In genomic region chr21:41593784-41594138, GRCh38 we compare ENCODE assay signal across 24 cellular contexts.
DNase-seq lines count a peak whose midpoint lies in the region; ATAC-seq and TF ChIP-seq lines count a peak whose summit lies in the region.
"Had no signal": no experiment of that assay in that cellular context is flagged by ENCODE, and none has a peak within 500 bp of the region (broad histone marks: within the 10 kb centered on the region; RNA-seq: fewer than 3 reads in every experiment).

No MANE protein-coding gene starts in this region.

- H3K27me3 Mint-ChIP-seq in GM23338 (ENCODE audit: insufficient read depth, low read depth, poor library complexity) = peaks cover 17% of the 10 kb centered on the region
- peaks cover 4% of the 10 kb centered on the region for H3K27me3 Mint-ChIP-seq in activated CD4-positive, alpha-beta memory T cell treated with anti-CD3 and anti-CD28 coated beads for 36 hours

- DNase-seq in GM23338 (ENCODE audit: low spot score) (no peak), colonic mucosa (peak; percentile 47), lower lobe of right lung (no peak), stomach (peak; percentile 83), inferior parietal cortex (ENCODE audit: extremely low spot score) (no peak), UCSD-AML1 (lab: John Stamatoyannopoulos, UW; ENCODE audit: unreplicated experiment) (no peak)
- DNase-seq in activated CD4-positive, alpha-beta memory T cell treated with anti-CD3 and anti-CD28 coated beads for 36 hours = no peak
- DNase-seq in activated naive CD4-positive, alpha-beta T cell treated with anti-CD3 and anti-CD28 coated beads, Interleukin-2, amount 50 U/mL, for 72 hours (ENCODE audit: low spot score in 2 of 2) = no peak
- DNase-seq: activated B cell treated with CpG ODN at 0.5 μM for 24 hours; activated CD4-positive, alpha-beta T cell treated with anti-CD3 and anti-CD28 coated beads, Interleukin-2, amount 50 U/mL, for 1 hour; foreskin keratinocyte; immature natural killer cell; NCI-H1105; NCI-H187 treated with DMSO at 0.1 percent for 48 hours; NCI-H524 treated with DMSO at 0.1 percent for 48 hours; ovary; spleen; T1000; uterus had no signal

- H3K36me3 Mint-ChIP-seq in GM23338 (ENCODE audit: low read depth) = peaks cover 4% of the 10 kb centered on the region; the same call in 2 of the 3 replicates
- H3K36me3 Mint-ChIP-seq in activated CD4-positive, alpha-beta memory T cell treated with anti-CD3 and anti-CD28 coated beads for 36 hours = no peaks in the 10 kb centered on the region
- peaks cover 0 to 4% of the 10 kb centered on the region in 2 donors for H3K36me3 Mint-ChIP-seq in activated naive CD4-positive, alpha-beta T cell treated with anti-CD3 and anti-CD28 coated beads, Interleukin-2, amount 50 U/mL, for 72 hours
- H3K36me3 Mint-ChIP-seq: activated naive CD4-positive, alpha-beta T cell treated with anti-CD3 and anti-CD28 coated beads, Interleukin-2, amount 50 U/mL, for 24 hours; immature natural killer cell had no signal

- no peak overlapping the region for H3K4me3 Mint-ChIP-seq in GM23338
- no peak overlapping the region for H3K4me3 Mint-ChIP-seq in activated CD4-positive, alpha-beta memory T cell treated with anti-CD3 and anti-CD28 coated beads for 36 hours
- H3K4me3 Mint-ChIP-seq: activated B cell treated with CpG ODN at 0.5 μM for 24 hours; activated naive CD4-positive, alpha-beta T cell treated with anti-CD3 and anti-CD28 coated beads, Interleukin-2, amount 50 U/mL, for 24 hours; immature natural killer cell had no signal

- H4K20me1 ChIP-seq in GM23338 (replicated peaks; ENCODE audit: insufficient read depth) = no peaks in the 10 kb centered on the region

- H3K36me3 ChIP-seq in GM23338 (ENCODE audit: insufficient read depth) = no peaks in the 10 kb centered on the region
- no peaks in the 10 kb centered on the region for H3K36me3 ChIP-seq in colonic mucosa
- no peaks in the 10 kb centered on the region for H3K36me3 ChIP-seq in lower lobe of right lung
- no peaks in the 10 kb centered on the region for H3K36me3 ChIP-seq in stomach
- H3K36me3 ChIP-seq: esophagus muscularis mucosa, ovary, right atrium auricular region, spleen, uterus had no signal

- H3K9me2 ChIP-seq in GM23338 (ENCODE audit: insufficient read depth) = 0 out of 2 replicates have a peak, but pooled peaks cover 3% of the 10 kb centered on the region

- H3K27me3 ChIP-seq in GM23338 (ENCODE audit: insufficient read depth) (no peaks in the 10 kb centered on the region), colonic mucosa (no peaks in the 10 kb centered on the region), lower lobe of right lung (ENCODE audit: low read depth) (peaks cover 4% of the 10 kb centered on the region), stomach (peaks cover 0 to 9% (median 0%) of the 10 kb centered on the region in 3 donors)
- H3K27me3 ChIP-seq: ovary, right atrium auricular region, uterus had no signal

- no peak overlapping the region for H3K27ac Mint-ChIP-seq in GM23338
- no peak overlapping the region for H3K27ac Mint-ChIP-seq in activated CD4-positive, alpha-beta memory T cell treated with anti-CD3 and anti-CD28 coated beads for 36 hours
- H3K27ac Mint-ChIP-seq in activated naive CD4-positive, alpha-beta T cell treated with anti-CD3 and anti-CD28 coated beads, Interleukin-2, amount 50 U/mL, for 72 hours = no peak overlapping the region
- H3K27ac Mint-ChIP-seq: activated B cell treated with CpG ODN at 0.5 μM for 24 hours; activated naive CD4-positive, alpha-beta T cell treated with anti-CD3 and anti-CD28 coated beads, Interleukin-2, amount 50 U/mL, for 24 hours; immature natural killer cell had no signal

- no peaks in the 10 kb centered on the region for H3F3A ChIP-seq in GM23338 (replicated peaks; ENCODE audit: low read depth)

- no peak overlapping the region for H3K9ac ChIP-seq in colonic mucosa (ENCODE audit: low read depth in 2 of 2, low read length in 2 of 2)

- CTCF ChIA-PET in activated CD4-positive, alpha-beta memory T cell treated with anti-CD3 and anti-CD28 coated beads for 36 hours (lab: Charles Lee) = no interaction called here

- intact Hi-C loops in colonic mucosa (cut with DNase I) = no loop called here
- intact Hi-C loops in lower lobe of right lung (cut with DNase I) = no loop called here
- intact Hi-C loops in stomach (cut with DNase I; ENCODE audit: low total_unique reads) = no loop called here
- intact Hi-C loops in activated CD4-positive, alpha-beta memory T cell treated with anti-CD3 and anti-CD28 coated beads for 36 hours (cut with micrococcal nuclease) = no loop called here

- H3K79me2 ChIP-seq in GM23338 (replicated peaks; ENCODE audit: insufficient read depth) = no peaks in the 10 kb centered on the region

- POLR2A ChIA-PET in activated CD4-positive, alpha-beta memory T cell treated with anti-CD3 and anti-CD28 coated beads for 36 hours (lab: Charles Lee) = no interaction called here

- H3K4me3 ChIP-seq in GM23338 (no peak overlapping the region), colonic mucosa (no peak overlapping the region), lower lobe of right lung (no peak overlapping the region), stomach (no peak overlapping the region)
- H3K4me3 ChIP-seq: esophagus muscularis mucosa, K562, ovary, right atrium auricular region, spleen, uterus had no signal

- peaks cover 20% of the 10 kb centered on the region for H3K4me1 Mint-ChIP-seq in GM23338
- no peaks in the 10 kb centered on the region for H3K4me1 Mint-ChIP-seq in activated CD4-positive, alpha-beta memory T cell treated with anti-CD3 and anti-CD28 coated beads for 36 hours (ENCODE audit: low read depth)
- H3K4me1 Mint-ChIP-seq: activated B cell treated with CpG ODN at 0.5 μM for 24 hours; activated naive CD4-positive, alpha-beta T cell treated with anti-CD3 and anti-CD28 coated beads, Interleukin-2, amount 50 U/mL, for 24 hours; immature natural killer cell had no signal

- ATAC-seq in GM23338 (peak; percentile 55), lower lobe of right lung (peak; percentile 86 to 95)
- no peak for ATAC-seq in activated naive CD4-positive, alpha-beta T cell treated with anti-CD3 and anti-CD28 coated beads, Interleukin-2, amount 50 U/mL, for 72 hours
- ATAC-seq: foreskin keratinocyte, K562 had no signal

- TF ChIP-seq EP300 in stomach (IDR thresholded peaks at IDR 0.05) = no peak

- H3K9me3 Mint-ChIP-seq in GM23338 = peaks cover 4% of the 10 kb centered on the region; the same call in 2 of the 3 replicates
- peaks cover 3% of the 10 kb centered on the region for H3K9me3 Mint-ChIP-seq in activated CD4-positive, alpha-beta memory T cell treated with anti-CD3 and anti-CD28 coated beads for 36 hours
- no peaks in the 10 kb centered on the region for H3K9me3 Mint-ChIP-seq in activated naive CD4-positive, alpha-beta T cell treated with anti-CD3 and anti-CD28 coated beads, Interleukin-2, amount 50 U/mL, for 72 hours
- H3K9me3 Mint-ChIP-seq: activated naive CD4-positive, alpha-beta T cell treated with anti-CD3 and anti-CD28 coated beads, Interleukin-2, amount 50 U/mL, for 24 hours had no signal

- TF ChIP-seq CTCF in GM23338 (conservative IDR thresholded peaks at IDR 0.05; ENCODE audit: low read depth in 2 of 2) (no peak), colonic mucosa (IDR thresholded peaks at IDR 0.05) (no peak), lower lobe of right lung (IDR thresholded peaks at IDR 0.05) (no peak), stomach (IDR thresholded peaks at IDR 0.05) (no peak)

- H2AFZ ChIP-seq in GM23338 = no peak overlapping the region

- no peak for TF ChIP-seq POLR2A in stomach (IDR thresholded peaks at IDR 0.05)

- peak overlapping the region; percentile 50 for H3K4me2 ChIP-seq in GM23338

- H3K27ac ChIP-seq in GM23338 (ENCODE audit: low read depth) (no peak overlapping the region), colonic mucosa (no peak overlapping the region), lower lobe of right lung (peak overlapping the region; percentile 76), stomach (peak overlapping the region; percentile 73 to 86 (median 79))
- H3K27ac ChIP-seq: C4-2B, esophagus muscularis mucosa, foreskin keratinocyte, ovary, right atrium auricular region, spleen, uterus had no signal

- H3K4me1 ChIP-seq in GM23338 (ENCODE audit: insufficient read depth) (peaks cover 23% of the 10 kb centered on the region), colonic mucosa (no peaks in the 10 kb centered on the region), lower lobe of right lung (peaks cover 14% of the 10 kb centered on the region), stomach (peaks cover 16 to 39% (median 18%) of the 10 kb centered on the region in 4 donors)
- H3K4me1 ChIP-seq: esophagus muscularis mucosa, foreskin keratinocyte, right atrium auricular region, spleen, uterus had no signal

- 24 to 50% (median 37%) methylated on average over 4 of the region's 4 CpGs for WGBS in stomach, 5 donors

- no peaks in the 10 kb centered on the region for H3K9me3 ChIP-seq in colonic mucosa
- no peaks in the 10 kb centered on the region for H3K9me3 ChIP-seq in lower lobe of right lung
- peaks cover 0 to 7% (median 0%) of the 10 kb centered on the region in 4 donors for H3K9me3 ChIP-seq in stomach
- H3K9me3 ChIP-seq: esophagus muscularis mucosa, ovary, right atrium auricular region, uterus had no signal

TF ChIP-seq in GM23338, 12 proteins besides CTCF, POLR2A, EP300 and RAD21 (continues in another document):
- no peak for TF ChIP-seq JUNB (IDR thresholded peaks at IDR 0.05; ENCODE audit: unreplicated experiment)
- no peak for TF ChIP-seq EZH2phosphoT487 (IDR thresholded peaks at IDR 0.05; ENCODE audit: unreplicated experiment)
- TF ChIP-seq, protein P1, sequence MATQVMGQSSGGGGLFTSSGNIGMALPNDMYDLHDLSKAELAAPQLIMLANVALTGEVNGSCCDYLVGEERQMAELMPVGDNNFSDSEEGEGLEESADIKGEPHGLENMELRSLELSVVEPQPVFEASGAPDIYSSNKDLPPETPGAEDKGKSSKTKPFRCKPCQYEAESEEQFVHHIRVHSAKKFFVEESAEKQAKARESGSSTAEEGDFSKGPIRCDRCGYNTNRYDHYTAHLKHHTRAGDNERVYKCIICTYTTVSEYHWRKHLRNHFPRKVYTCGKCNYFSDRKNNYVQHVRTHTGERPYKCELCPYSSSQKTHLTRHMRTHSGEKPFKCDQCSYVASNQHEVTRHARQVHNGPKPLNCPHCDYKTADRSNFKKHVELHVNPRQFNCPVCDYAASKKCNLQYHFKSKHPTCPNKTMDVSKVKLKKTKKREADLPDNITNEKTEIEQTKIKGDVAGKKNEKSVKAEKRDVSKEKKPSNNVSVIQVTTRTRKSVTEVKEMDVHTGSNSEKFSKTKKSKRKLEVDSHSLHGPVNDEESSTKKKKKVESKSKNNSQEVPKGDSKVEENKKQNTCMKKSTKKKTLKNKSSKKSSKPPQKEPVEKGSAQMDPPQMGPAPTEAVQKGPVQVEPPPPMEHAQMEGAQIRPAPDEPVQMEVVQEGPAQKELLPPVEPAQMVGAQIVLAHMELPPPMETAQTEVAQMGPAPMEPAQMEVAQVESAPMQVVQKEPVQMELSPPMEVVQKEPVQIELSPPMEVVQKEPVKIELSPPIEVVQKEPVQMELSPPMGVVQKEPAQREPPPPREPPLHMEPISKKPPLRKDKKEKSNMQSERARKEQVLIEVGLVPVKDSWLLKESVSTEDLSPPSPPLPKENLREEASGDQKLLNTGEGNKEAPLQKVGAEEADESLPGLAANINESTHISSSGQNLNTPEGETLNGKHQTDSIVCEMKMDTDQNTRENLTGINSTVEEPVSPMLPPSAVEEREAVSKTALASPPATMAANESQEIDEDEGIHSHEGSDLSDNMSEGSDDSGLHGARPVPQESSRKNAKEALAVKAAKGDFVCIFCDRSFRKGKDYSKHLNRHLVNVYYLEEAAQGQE (IDR thresholded peaks at IDR 0.05; ENCODE audit: unreplicated experiment) = no peak

Comparison
In these comparisons a context has a peak if more than half of its experiments do, and no peak if none do; other contexts are left out.
1. ATAC-seq: peak in GM23338 (single experiment) and lower lobe of right lung (2 of 2); none in activated naive CD4-positive, alpha-beta T cell treated with anti-CD3 and anti-CD28 coated beads, Interleukin-2, amount 50 U/mL, for 72 hours (0 of 2).
2. DNase-seq: peak in colonic mucosa (single experiment) and stomach (single experiment); none in GM23338 (single experiment), lower lobe of right lung (single experiment), activated CD4-positive, alpha-beta memory T cell treated with anti-CD3 and anti-CD28 coated beads for 36 hours (single experiment), activated naive CD4-positive, alpha-beta T cell treated with anti-CD3 and anti-CD28 coated beads, Interleukin-2, amount 50 U/mL, for 72 hours (0 of 2), inferior parietal cortex (single experiment) and UCSD-AML1 (single experiment).
3. H3K27ac ChIP-seq: peak in lower lobe of right lung (single experiment) and stomach (5 of 5); none in GM23338 (single experiment) and colonic mucosa (single experiment).